In genomic region chr5:131164161-131164930, GRCh38 we compare ENCODE assay signal across 8 cellular contexts. TPM values are rescaled to one million over a fixed set of nuclear protein-coding genes. Genes with fewer than 3 reads are reported as not detected.
DNase-seq lines count a peak whose midpoint lies in the region; ATAC-seq and TF ChIP-seq lines count a peak whose summit lies in the region.

No MANE protein-coding gene starts in this region.

- no peaks in the 10 kb centered on the region for H3K27me3 ChIP-seq in ovary
- no peaks in the 10 kb centered on the region for H3K27me3 ChIP-seq in tibial artery

- peak overlapping the region; percentile 89 for H3K4me3 Mint-ChIP-seq in activated naive CD8-positive, alpha-beta T cell treated with anti-CD3 and anti-CD28 coated beads for 36 hours

- WGBS in ovary, 3 donors, result 0 to 1% (median 1%) methylated on average over 25 to 57 of the region's 57 CpGs

- intact Hi-C loops in head of caudate nucleus (cut with DNase I), result loop anchor here (2.0 kb wide), 1 partner anchor 252 kb away; no protein-coding TSS in a partner anchor
- intact Hi-C loops in ovary (cut with DNase I), result loop anchor here in 2 of 4 donors (10.0 kb wide), 2 partner anchors 100 to 250 kb away; partner anchors contain the start of gene CDC42SE2 (in 2 of the 2)
- intact Hi-C loops in tibial artery (cut with DNase I; ENCODE audit: low total_unique reads), result loop anchor here (10.0 kb wide), 2 partner anchors 250 to 1260 kb away; partner anchors contain the start of gene CHSY3

- DNase-seq in EL (peak; percentile 82), SKM-1 (lab: John Stamatoyannopoulos, UW; ENCODE audit: unreplicated experiment) (peak; percentile 55), head of caudate nucleus (peak; percentile 23 to 87 (median 70)), ovary (peak; percentile 39 to 72 (median 58)), tibial artery (peak; percentile 59 to 75)
- DNase-seq in Jurkat, Clone E6-1 (ENCODE audit: low read depth, low spot score), result peak; percentile 41
- peak; percentile 74 for DNase-seq in activated naive CD8-positive, alpha-beta T cell treated with anti-CD3 and anti-CD28 coated beads for 36 hours

- no peaks in the 10 kb centered on the region for H3K27me3 Mint-ChIP-seq in activated naive CD8-positive, alpha-beta T cell treated with anti-CD3 and anti-CD28 coated beads for 36 hours

- TF ChIP-seq CTCF in ovary (IDR thresholded peaks at IDR 0.05) (no peak), tibial artery (IDR thresholded peaks at IDR 0.05) (no peak)

- H3K9me3 ChIP-seq in ovary, result no peaks in the 10 kb centered on the region
- H3K9me3 ChIP-seq in tibial artery, result no peaks in the 10 kb centered on the region

- H3K4me3 ChIP-seq in Jurkat, Clone E6-1 (ENCODE audit: low read length), result peak overlapping the region; percentile 87
- H3K4me3 ChIP-seq in ovary, result peak overlapping the region; percentile 79
- H3K4me3 ChIP-seq in tibial artery, result peak overlapping the region; percentile 68 to 75

- peaks cover 43% of the 10 kb centered on the region for H3K4me1 Mint-ChIP-seq in activated naive CD8-positive, alpha-beta T cell treated with anti-CD3 and anti-CD28 coated beads for 36 hours

- peak overlapping the region; percentile 97 for H3K27ac Mint-ChIP-seq in activated naive CD8-positive, alpha-beta T cell treated with anti-CD3 and anti-CD28 coated beads for 36 hours

- H3K36me3 Mint-ChIP-seq in activated naive CD8-positive, alpha-beta T cell treated with anti-CD3 and anti-CD28 coated beads for 36 hours, result peaks cover 44% of the 10 kb centered on the region

- peak; percentile 73 for ATAC-seq in GM21723 (IDR thresholded peaks at IDR 0.05; ENCODE audit: unreplicated experiment)

- TF ChIP-seq EP300 in ovary (IDR thresholded peaks at IDR 0.05), result no peak

- no peak for TF ChIP-seq POLR2A in ovary (IDR thresholded peaks at IDR 0.05)

- H3K36me3 ChIP-seq in ovary (no peaks in the 10 kb centered on the region), tibial artery (peaks cover 20 to 33% (median 29%) of the 10 kb centered on the region in 3 donors)

- H3K27ac ChIP-seq in ovary (peak overlapping the region; percentile 86 to 87), tibial artery (peak overlapping the region; percentile 87 to 93)

- H3K9me3 Mint-ChIP-seq in activated naive CD8-positive, alpha-beta T cell treated with anti-CD3 and anti-CD28 coated beads for 36 hours, result no peaks in the 10 kb centered on the region

- H3K4me1 ChIP-seq in ovary (ENCODE audit: insufficient read depth), result no peaks in the 10 kb centered on the region
- H3K4me1 ChIP-seq in tibial artery, result peaks cover 0 to 17% (median 7%) of the 10 kb centered on the region in 4 donors

RNA-seq across cellular contexts. Expression of gene HINT1, which starts 0.7 kb away (rescaled TPM):
- 717 TPM for polyA plus RNA-seq in Jurkat, Clone E6-1 (2012; ENCODE audit: insufficient read depth, insufficient read length)
- 100 to 1,000 TPM; 324 to 356 TPM for total RNA-seq in activated naive CD8-positive, alpha-beta T cell treated with anti-CD3 and anti-CD28 coated beads for 36 hours
- 100 to 1,000 TPM; 103 to 199 (median 144) TPM for total RNA-seq in ovary
- polyA plus RNA-seq in ovary, result 100 to 1,000 TPM; 148 to 240 TPM

RNA-seq across cellular contexts. Expression of gene LYRM7, which starts 6.4 kb away (rescaled TPM):
- 23.0 TPM for polyA plus RNA-seq in Jurkat, Clone E6-1 (2012; ENCODE audit: insufficient read depth, insufficient read length)
- 10 to 100 TPM; 26.2 to 28.5 TPM for total RNA-seq in activated naive CD8-positive, alpha-beta T cell treated with anti-CD3 and anti-CD28 coated beads for 36 hours
- total RNA-seq in ovary, result 10 to 100 TPM in 3 of 7 donors, 1 to 10 TPM in 4; 3.9 to 17.9 (median 9.8) TPM
- 1 to 10 TPM; 4.8 to 9.0 TPM for polyA plus RNA-seq in ovary

Comparison
In these comparisons a context has a peak if more than half of its experiments do, and no peak if none do; other contexts are left out.
1. Peak in every context shown above with its lines: DNase-seq, ATAC-seq, H3K4me3 ChIP-seq and H3K27ac ChIP-seq.